In genomic region chr9:4923141-4923540, GRCh38 we compare ENCODE assay signal across 1 cellular context.
TF ChIP-seq lines count a peak whose summit lies in the region.

No MANE protein-coding gene starts in this region.

TF ChIP-seq in liver, 16 proteins besides CTCF, POLR2A, EP300 and RAD21 (continued from another document):
- TF ChIP-seq REST (IDR thresholded peaks at IDR 0.05) (no peak), JUND (IDR thresholded peaks at IDR 0.05) (peak in 1 of 2 donors; percentile 63), ATF3 (IDR thresholded peaks at IDR 0.05) (no peak), SP1 (IDR thresholded peaks at IDR 0.05) (peak; percentile 67), ZBTB33 (IDR thresholded peaks at IDR 0.05) (peak; percentile 26), HNF4A (conservative IDR thresholded peaks at IDR 0.05) (peak; percentile 83 to 89), YY1 (IDR thresholded peaks at IDR 0.05) (peak; percentile 70)
